Comparison of ENCODE assay signal across 13 cellular contexts in genomic region chr16:46962629-46963028, GRCh38. TPM values are rescaled to one million over a fixed set of nuclear protein-coding genes. Genes with fewer than 3 reads are reported as not detected.
DNase-seq lines count a peak whose midpoint lies in the region; ATAC-seq and TF ChIP-seq lines count a peak whose summit lies in the region.
"Had no signal": no experiment of that assay in that cellular context is flagged by ENCODE, and none has a peak within 500 bp of the region (broad histone marks: within the 10 kb centered on the region; RNA-seq: fewer than 3 reads in every experiment).

No MANE protein-coding gene starts in this region.

- H3K4me1 ChIP-seq in endodermal cell (ENCODE audit: control insufficient read depth, insufficient read depth, low read length) (no peaks in the 10 kb centered on the region), skeletal muscle tissue (ENCODE audit: control insufficient read depth in 3 of 3, insufficient read depth in 3 of 3, low read length in 3 of 3) (peaks cover 10 to 13% (median 12%) of the 10 kb centered on the region in 3 donors), vagina (peaks cover 14% of the 10 kb centered on the region)

- no peak for TF ChIP-seq CTCF in activated B cell treated with CpG ODN at 0.5 μM for 24 hours (IDR thresholded peaks at IDR 0.05)
- TF ChIP-seq CTCF in endodermal cell (conservative IDR thresholded peaks at IDR 0.05) = no peak
- TF ChIP-seq CTCF in vagina (IDR thresholded peaks at IDR 0.05) = no peak

- no peaks in the 10 kb centered on the region for H3K27me3 Mint-ChIP-seq in activated T-cell treated with anti-CD3 and anti-CD28 coated beads, Interleukin-2, amount 50 U/mL, for 72 hours (ENCODE audit: low read depth)
- H3K27me3 Mint-ChIP-seq in activated B cell treated with CpG ODN at 0.5 μM for 24 hours (no peaks in the 10 kb centered on the region), endodermal cell (ENCODE audit: insufficient read depth) (no peaks in the 10 kb centered on the region)

- peaks cover 41% of the 10 kb centered on the region for H3K4me1 Mint-ChIP-seq in activated T-cell treated with anti-CD3 and anti-CD28 coated beads, Interleukin-2, amount 50 U/mL, for 72 hours (ENCODE audit: low read depth)
- H3K4me1 Mint-ChIP-seq in activated B cell treated with CpG ODN at 0.5 μM for 24 hours = peaks cover 15% of the 10 kb centered on the region
- H3K4me1 Mint-ChIP-seq in endodermal cell = peaks cover 12% of the 10 kb centered on the region

- H3K27ac ChIP-seq in endodermal cell (ENCODE audit: low read depth, low read length) = no peak overlapping the region
- H3K27ac ChIP-seq in skeletal muscle tissue (ENCODE audit: low read depth, low read length) = peak overlapping the region; percentile 15
- H3K27ac ChIP-seq in vagina = no peak overlapping the region

- H3K4me3 ChIP-seq in endodermal cell (ENCODE audit: low read length) (no peak overlapping the region), skeletal muscle tissue (ENCODE audit: low read length in 3 of 3) (no peak overlapping the region), vagina (no peak overlapping the region)
- H3K4me3 ChIP-seq: spleen had no signal

- peaks cover 87% of the 10 kb centered on the region for H3K36me3 ChIP-seq in endodermal cell (ENCODE audit: control insufficient read depth, insufficient read depth, low read length)
- H3K36me3 ChIP-seq in skeletal muscle tissue (ENCODE audit: control insufficient read depth in 3 of 3, insufficient read depth in 3 of 3, low read length in 3 of 3) = peaks cover 47 to 77% (median 65%) of the 10 kb centered on the region in 3 donors
- H3K36me3 ChIP-seq in vagina = peaks cover 0 to 88% of the 10 kb centered on the region in 2 donors

- POLR2A ChIA-PET in activated B cell treated with CpG ODN at 0.5 μM for 24 hours (lab: Charles Lee) = interaction anchor here (1.4 to 2.8 kb wide), 2 partner anchors 9 to 11 kb away, joined by 4 to 8 read pairs; partner anchors contain the start of gene DNAJA2

- ATAC-seq in activated T-cell treated with anti-CD3 and anti-CD28 coated beads, Interleukin-2, amount 50 U/mL, for 72 hours (replicated peaks in 1 of 2) = no peak
- ATAC-seq in activated B cell treated with CpG ODN at 0.5 μM for 24 hours (ENCODE audit: low read depth) (no peak), HG02678 (IDR thresholded peaks at IDR 0.05; ENCODE audit: unreplicated experiment) (no peak)

- H3K9ac ChIP-seq in endodermal cell (ENCODE audit: extremely low read depth, low read length, poor library complexity, severe bottlenecking) (no peak overlapping the region), skeletal muscle tissue (ENCODE audit: low read depth in 1 of 3, low read length in 3 of 3) (no peak overlapping the region)

- peak overlapping the region; percentile 99 for H3K27ac Mint-ChIP-seq in activated T-cell treated with anti-CD3 and anti-CD28 coated beads, Interleukin-2, amount 50 U/mL, for 72 hours
- H3K27ac Mint-ChIP-seq in activated B cell treated with CpG ODN at 0.5 μM for 24 hours (peak overlapping the region; percentile 80), endodermal cell (peak overlapping the region; percentile 9)

- intact Hi-C loops in activated B cell treated with CpG ODN at 0.5 μM for 24 hours (cut with micrococcal nuclease) = no loop called here
- intact Hi-C loops in vagina (cut with DNase I) = no loop called here

- H3K4me3 Mint-ChIP-seq in activated T-cell treated with anti-CD3 and anti-CD28 coated beads, Interleukin-2, amount 50 U/mL, for 72 hours = peak overlapping the region in 1 of 2 donors; percentile 62
- H3K4me3 Mint-ChIP-seq in activated B cell treated with CpG ODN at 0.5 μM for 24 hours (no peak overlapping the region), endodermal cell (no peak overlapping the region)

- H3K9me3 ChIP-seq in endodermal cell (ENCODE audit: control insufficient read depth, low read length) = no peaks in the 10 kb centered on the region
- no peaks in the 10 kb centered on the region for H3K9me3 ChIP-seq in skeletal muscle tissue (ENCODE audit: control insufficient read depth in 3 of 3, low read length in 3 of 3)
- H3K9me3 ChIP-seq in vagina = no peaks in the 10 kb centered on the region
- H3K9me3 ChIP-seq: spleen had no signal

- no peaks in the 10 kb centered on the region for H3K9me3 Mint-ChIP-seq in activated T-cell treated with anti-CD3 and anti-CD28 coated beads, Interleukin-2, amount 50 U/mL, for 72 hours
- H3K9me3 Mint-ChIP-seq in activated B cell treated with CpG ODN at 0.5 μM for 24 hours (no peaks in the 10 kb centered on the region), endodermal cell (no peaks in the 10 kb centered on the region)

- CTCF ChIA-PET in activated B cell treated with CpG ODN at 0.5 μM for 24 hours (lab: Charles Lee) = interaction anchor here (1.0 to 1.6 kb wide), 3 partner anchors 109 to 1202 kb away, joined by 3 to 4 read pairs (median 3); no protein-coding TSS in a partner anchor

- no peak for TF ChIP-seq POLR2A in vagina (IDR thresholded peaks at IDR 0.05)

- no peak for DNase-seq in activated T-cell treated with anti-CD3 and anti-CD28 coated beads, Interleukin-2, amount 50 U/mL, for 72 hours
- DNase-seq in activated T-cell treated with anti-CD3 and anti-CD28 coated beads, Interleukin-2, amount 50 U/mL, for 1 hour = no peak
- DNase-seq in activated B cell treated with CpG ODN at 0.5 μM for 24 hours (no peak), endodermal cell (no peak), vagina (ENCODE audit: extremely low spot score in 2 of 2) (no peak), cerebellar nuclear complex (lab: John Stamatoyannopoulos, UW) (no peak)
- DNase-seq: activated CD4-positive, alpha-beta T cell treated with anti-CD3 and anti-CD28 coated beads, Interleukin-2, amount 50 U/mL, for 1 hour; glutamatergic neuron; kidney glomerular epithelial cell; NCI-H1048; spleen had no signal

- H3K27me3 ChIP-seq in endodermal cell (ENCODE audit: control insufficient read depth, insufficient read depth, low read length, poor library complexity, severe bottlenecking) = no peaks in the 10 kb centered on the region
- H3K27me3 ChIP-seq in skeletal muscle tissue (ENCODE audit: control insufficient read depth in 3 of 3, insufficient read depth in 3 of 3, low read length in 3 of 3) = no peaks in the 10 kb centered on the region
- no peaks in the 10 kb centered on the region for H3K27me3 ChIP-seq in vagina
- H3K27me3 ChIP-seq: spleen had no signal

- H3K36me3 Mint-ChIP-seq in activated T-cell treated with anti-CD3 and anti-CD28 coated beads, Interleukin-2, amount 50 U/mL, for 72 hours (ENCODE audit: insufficient read depth in 2 of 2) = peaks cover 15 to 51% of the 10 kb centered on the region in 2 donors
- peaks cover 91% of the 10 kb centered on the region for H3K36me3 Mint-ChIP-seq in activated B cell treated with CpG ODN at 0.5 μM for 24 hours (ENCODE audit: low read depth)
- peaks cover 81% of the 10 kb centered on the region for H3K36me3 Mint-ChIP-seq in endodermal cell (ENCODE audit: low read depth)

- WGBS in endodermal cell (ENCODE audit: insufficient coverage in 1 of 2, insufficient read length in 1 of 2), 2 experiments = 97 to 100% methylated on average over 2 to 3 of the region's 3 CpGs

RNA-seq across cellular contexts. Expression of gene DNAJA2, which starts 10.8 kb away (rescaled TPM):
- 10 to 100 TPM; 65.2 to 65.4 TPM for total RNA-seq in activated T-cell treated with anti-CD3 and anti-CD28 coated beads, Interleukin-2, amount 50 U/mL, for 72 hours
- total RNA-seq in activated B cell treated with CpG ODN at 0.5 μM for 24 hours (54.4 and 57.1 TPM in 2 replicates), endodermal cell (10 to 100 TPM; 65.1 to 68.2 TPM), skeletal muscle tissue (44.9 TPM), vagina (38.3 TPM)
- 55.4 TPM for polyA plus RNA-seq in endodermal cell (2013, experiment 1 of 2)
- polyA plus RNA-seq in endodermal cell (2013, experiment 2 of 2) = 50.8 TPM

Comparison
In these comparisons a context has a peak if more than half of its experiments do, and no peak if none do; other contexts are left out.
1. H3K27ac Mint-ChIP-seq: peak in every context shown above with its lines; median percentile 99 in activated T-cell treated with anti-CD3 and anti-CD28 coated beads, Interleukin-2, amount 50 U/mL, for 72 hours; 80 in activated B cell treated with CpG ODN at 0.5 μM for 24 hours; 9 in endodermal cell.